1 cellular context compared by ENCODE assay signal in genomic region chr3:37505415-37505814, GRCh38.
TF ChIP-seq lines count a peak whose summit lies in the region.

No MANE protein-coding gene starts in this region.

TF ChIP-seq in GM12878, 131 proteins besides CTCF, POLR2A, EP300 and RAD21 (continued from another document):
- no peak for TF ChIP-seq ZBTB4 (CRISPR knock-in tag; IDR thresholded peaks at IDR 0.05)
- TF ChIP-seq RELA (IDR thresholded peaks at IDR 0.05; ENCODE audit: borderline replicate concordance, partially characterized antibody), result no peak
- TF ChIP-seq SKIL (IDR thresholded peaks at IDR 0.05; ENCODE audit: low read depth, poor library complexity, severe bottlenecking), result no peak
- no peak for TF ChIP-seq YY1 (IDR thresholded peaks at IDR 0.05; ENCODE audit: low read depth, low read length)
- no peak for TF ChIP-seq TAF1 (IDR thresholded peaks at IDR 0.05; ENCODE audit: borderline replicate concordance, low read depth, low read length)
- TF ChIP-seq SMAD5 (IDR thresholded peaks at IDR 0.05; ENCODE audit: low read depth), result no peak
- no peak for TF ChIP-seq MXI1 (IDR thresholded peaks at IDR 0.05; ENCODE audit: low read depth, low read length)
- no peak for TF ChIP-seq BCL3 (IDR thresholded peaks at IDR 0.05; ENCODE audit: borderline replicate concordance, insufficient read depth, low read depth, low read length, poor library complexity, severe bottlenecking)
TF ChIP-seq in GM12878: peak in this region for 0.
